In the genomic region with DNA sequence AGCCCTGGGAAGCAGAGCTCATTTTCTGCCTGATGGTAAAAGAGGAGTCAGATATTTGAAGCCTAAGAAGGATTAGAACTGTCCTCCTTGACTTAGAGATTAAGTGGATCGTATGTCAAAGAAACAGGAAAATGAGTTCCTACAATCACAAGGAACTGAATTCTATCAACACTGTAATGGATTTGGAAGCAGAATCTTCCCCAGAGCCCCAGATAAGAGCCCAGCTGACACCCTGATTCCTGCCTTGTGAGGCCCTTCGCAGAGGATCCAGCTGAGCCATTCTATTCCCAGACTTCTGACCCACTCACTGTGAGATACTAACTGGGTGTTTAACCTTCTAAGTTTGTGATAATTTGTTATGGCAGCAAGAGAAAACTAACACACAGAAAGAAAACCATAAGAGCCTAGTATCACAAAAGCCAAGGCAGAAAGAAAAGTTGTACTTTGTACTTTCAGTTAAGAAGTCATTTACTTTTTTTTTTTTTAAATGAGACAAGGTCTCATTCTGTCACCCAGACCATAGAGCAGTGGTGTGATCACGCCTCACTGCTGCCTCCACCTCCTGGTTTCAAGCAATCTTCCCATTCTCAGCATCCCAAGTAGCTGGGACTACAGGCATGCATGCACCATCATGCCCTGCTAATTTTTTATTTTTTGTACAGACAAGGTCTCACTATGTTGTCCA, we compare ENCODE assay signal across 24 cellular contexts.
A peak's percentile ranks its signal among the peaks of the same experiment; 100 is the strongest.
DNase-seq lines count a peak whose midpoint lies in the region; ATAC-seq and TF ChIP-seq lines count a peak whose summit lies in the region.
"Had no signal": no experiment of that assay in that cellular context is flagged by ENCODE, and none has a peak within 500 bp of the region (broad histone marks: within the 10 kb centered on the region; RNA-seq: fewer than 3 reads in every experiment).

No MANE protein-coding gene starts in this region.

- no peak overlapping the region for H2AFZ ChIP-seq in hepatocyte
- H2AFZ ChIP-seq: PC-9 had no signal

- no peak overlapping the region for H3K4me2 ChIP-seq in hepatocyte
- H3K4me2 ChIP-seq: BLaER1, PC-9 had no signal

- intact Hi-C loops in transverse colon (cut with DNase I; ENCODE audit: low total_unique reads) = no loop called here
- intact Hi-C loops in lower leg skin (cut with DNase I; ENCODE audit: low total_unique reads) = no loop called here

- H3K9me2 ChIP-seq in hepatocyte (replicated peaks; ENCODE audit: insufficient read depth) = no peaks in the 10 kb centered on the region

- TF ChIP-seq EP300 in transverse colon (IDR thresholded peaks at IDR 0.05; ENCODE audit: low read depth) = no peak

- TF ChIP-seq CTCF in hepatocyte (IDR thresholded peaks at IDR 0.05; ENCODE audit: poor library complexity) (no peak), transverse colon (IDR thresholded peaks at IDR 0.05) (no peak), lower leg skin (IDR thresholded peaks at IDR 0.05) (no peak)

- 71% methylated on average over 3 of the region's 3 CpGs for WGBS in hepatocyte (ENCODE audit: low lambda C conversion rate, missing lambda C conversion rate)
- WGBS in transverse colon (ENCODE audit: low coverage in 1 of 2), 2 donors = 68 to 77% methylated on average over 2 to 3 of the region's 3 CpGs
- 93 to 94% methylated on average over 3 of the region's 3 CpGs for WGBS in lower leg skin, 2 donors

- H4K20me1 ChIP-seq in hepatocyte (ENCODE audit: insufficient read depth, poor library complexity, severe bottlenecking) = no peaks in the 10 kb centered on the region
- H4K20me1 ChIP-seq: BLaER1 had no signal

- H3K4me3 ChIP-seq in hepatocyte = no peak overlapping the region
- H3K4me3 ChIP-seq in transverse colon = no peak overlapping the region
- H3K4me3 ChIP-seq in lower leg skin (ENCODE audit: low read depth, poor library complexity, severe bottlenecking) = no peak overlapping the region
- H3K4me3 ChIP-seq: BLaER1, K562, PC-9, SJCRH30 had no signal

- H3K27ac ChIP-seq in hepatocyte = peak overlapping the region; percentile 84
- peak overlapping the region in 2 of 4 donors; percentile 43 to 48 for H3K27ac ChIP-seq in transverse colon
- H3K27ac ChIP-seq: BLaER1, PC-9, SJCRH30 had no signal

- no peaks in the 10 kb centered on the region for H3K27me3 ChIP-seq in hepatocyte
- H3K27me3 ChIP-seq in transverse colon = no peaks in the 10 kb centered on the region
- H3K27me3 ChIP-seq: BLaER1, SJCRH30 had no signal

- in situ Hi-C loops in transverse colon (cut with MboI; ENCODE audit: low pct_ligation_motif_present in 1 of 4, low pct_unique_long_range_greater_than_20kb in 1 of 4, low sequenced_read_pairs in 3 of 4) = loop anchor here in 3 of 4 donors (25.0 kb wide), 2 partner anchors 479 to 579 kb away; no protein-coding TSS in a partner anchor

- ATAC-seq in GM18870 (IDR thresholded peaks at IDR 0.05; ENCODE audit: unreplicated experiment) = peak; percentile 64
- ATAC-seq: K562, Right ventricle myocardium inferior, SK-N-SH treated with all-trans-retinoic acid at 6 μM for 48 hours had no signal

- TF ChIP-seq POLR2A in transverse colon (IDR thresholded peaks at IDR 0.05) = no peak
- no peak for TF ChIP-seq POLR2A in lower leg skin (IDR thresholded peaks at IDR 0.05)

- H3K36me3 ChIP-seq in hepatocyte (replicated peaks; ENCODE audit: insufficient read depth, low read depth) = no peaks in the 10 kb centered on the region
- H3K36me3 ChIP-seq in transverse colon = no peaks in the 10 kb centered on the region
- H3K36me3 ChIP-seq: BLaER1, SJCRH30 had no signal

- H3K4me1 ChIP-seq in hepatocyte (ENCODE audit: insufficient read depth) = peaks cover 5% of the 10 kb centered on the region
- H3K4me1 ChIP-seq in transverse colon = peaks cover 0 to 12% (median 6%) of the 10 kb centered on the region in 4 donors
- H3K4me1 ChIP-seq: BLaER1, SJCRH30 had no signal

- H3K79me2 ChIP-seq in hepatocyte = no peaks in the 10 kb centered on the region

- no peaks in the 10 kb centered on the region for H3K9me3 ChIP-seq in hepatocyte (ENCODE audit: low read depth)
- no peaks in the 10 kb centered on the region for H3K9me3 ChIP-seq in transverse colon
- H3K9me3 ChIP-seq: BLaER1, SJCRH30 had no signal

- DNase-seq in NCI-H524 treated with DMSO at 0.1 percent for 48 hours (lab: John Stamatoyannopoulos, UW) = peak; percentile 84
- DNase-seq in hepatocyte (ENCODE audit: low spot score) = peak; percentile 12
- DNase-seq in transverse colon = peak; percentile 7
- no peak for DNase-seq in MV-4-11 (lab: John Stamatoyannopoulos, UW)
- DNase-seq in DMS79 (lab: John Stamatoyannopoulos, UW) = no peak
- DNase-seq in lower leg skin (ENCODE audit: low spot score in 2 of 2) = no peak
- DNase-seq: CD4-positive, CD25-positive, alpha-beta regulatory T cell; H7; MM.1S; NCI-H1048; NCI-H1417 treated with DMSO at 0.1 percent for 48 hours; NCI-H1694 treated with DMSO at 0.1 percent for 48 hours; NCI-H2081; NCI-H2171; NCI-H226; NCI-H510A; NCI-H774; PC-9; SJCRH30 had no signal

Comparison
In these comparisons a context has a peak if more than half of its experiments do, and no peak if none do; other contexts are left out.
1. DNase-seq: peak in NCI-H524 treated with DMSO at 0.1 percent for 48 hours (single experiment), hepatocyte (single experiment) and transverse colon (single experiment); none in MV-4-11 (single experiment), DMS79 (single experiment) and lower leg skin (0 of 2).